In genomic region chr11:110491577-110492352, GRCh38 we compare ENCODE assay signal across 18 cellular contexts.
DNase-seq lines count a peak whose midpoint lies in the region; ATAC-seq and TF ChIP-seq lines count a peak whose summit lies in the region.
"Had no signal": no experiment of that assay in that cellular context is flagged by ENCODE, and none has a peak within 500 bp of the region (broad histone marks: within the 10 kb centered on the region; RNA-seq: fewer than 3 reads in every experiment).

No MANE protein-coding gene starts in this region.

- intact Hi-C loops in left cardiac atrium (cut with DNase I) = no loop called here
- intact Hi-C loops in aorta (cut with DNase I) = no loop called here

- H3K4me3 ChIP-seq in right atrium auricular region (no peak overlapping the region), adipocyte (ENCODE audit: low read length) (no peak overlapping the region), aorta (ENCODE audit: low read length in 2 of 2) (no peak overlapping the region), HAP-1 (no peak overlapping the region)
- H3K4me3 ChIP-seq: right lobe of liver had no signal

- TF ChIP-seq CTCF in right atrium auricular region (IDR thresholded peaks at IDR 0.05) = no peak

- 27 to 39% methylated on average over 7 of the region's 7 CpGs for WGBS in aorta, 2 donors

- no peaks in the 10 kb centered on the region for H3K9me3 ChIP-seq in right atrium auricular region
- no peaks in the 10 kb centered on the region for H3K9me3 ChIP-seq in adipocyte (ENCODE audit: control insufficient read depth, low read length)
- no peaks in the 10 kb centered on the region for H3K9me3 ChIP-seq in aorta (ENCODE audit: control insufficient read depth, low read length)
- H3K9me3 ChIP-seq in HAP-1 = no peaks in the 10 kb centered on the region
- H3K9me3 ChIP-seq: right lobe of liver had no signal

- H3K4me1 ChIP-seq in right atrium auricular region = no peaks in the 10 kb centered on the region
- peaks cover 19% of the 10 kb centered on the region for H3K4me1 ChIP-seq in adipocyte (ENCODE audit: control insufficient read depth, insufficient read depth, low read length)
- H3K4me1 ChIP-seq in aorta (ENCODE audit: control insufficient read depth in 1 of 2, insufficient read depth in 2 of 2, low read length in 2 of 2) = no peaks in the 10 kb centered on the region
- H3K4me1 ChIP-seq in HAP-1 = no peaks in the 10 kb centered on the region
- H3K4me1 ChIP-seq: right lobe of liver had no signal

- ATAC-seq in left cardiac atrium (peak; percentile 19 to 37), aorta (ENCODE audit: low FRiP score) (peak; percentile 26)
- ATAC-seq: activated T-cell treated with anti-CD3 and anti-CD28 coated beads, Interleukin-2, amount 50 U/mL, for 4 hours had no signal

- no peak for DNase-seq in left cardiac atrium
- DNase-seq in right atrium auricular region (ENCODE audit: low spot score) = no peak
- DNase-seq in adipocyte (ENCODE audit: low read depth) = peak; percentile 31
- DNase-seq in myocyte (ENCODE audit: low read depth) = peak; percentile 38
- no peak for DNase-seq in aorta
- DNase-seq in HAP-1 (ENCODE audit: low spot score in 2 of 2) = no peak
- DNase-seq in NCI-H2196 treated with DMSO at 0.1 percent for 48 hours (lab: John Stamatoyannopoulos, UW; ENCODE audit: unreplicated experiment) = no peak
- DNase-seq in ACHN = no peak
- DNase-seq: activated naive CD8-positive, alpha-beta T cell treated with anti-CD3 and anti-CD28 coated beads, Interleukin-2, amount 10 ng/mL, durations not matched to agents 7 days and 5 days; activated T-cell treated with anti-CD3 and anti-CD28 coated beads, Interleukin-2, amount 50 U/mL, for 4 hours; caudate nucleus; CD8-positive, alpha-beta memory T cell; KG1; NCI-H1048; NCI-H446; right lobe of liver; substantia nigra had no signal

- H3K36me3 ChIP-seq in right atrium auricular region (no peaks in the 10 kb centered on the region), adipocyte (ENCODE audit: control insufficient read depth, insufficient read depth, low read length, severe bottlenecking) (no peaks in the 10 kb centered on the region), aorta (ENCODE audit: control insufficient read depth in 1 of 2, insufficient read depth in 2 of 2, low read length in 1 of 2) (no peaks in the 10 kb centered on the region), HAP-1 (replicated peaks) (no peaks in the 10 kb centered on the region)
- H3K36me3 ChIP-seq: right lobe of liver had no signal

- H3K27me3 ChIP-seq in right atrium auricular region (no peaks in the 10 kb centered on the region), adipocyte (replicated peaks; ENCODE audit: control insufficient read depth, insufficient read depth, low read length) (no peaks in the 10 kb centered on the region), aorta (ENCODE audit: control insufficient read depth in 1 of 2, insufficient read depth in 2 of 2, low read length in 1 of 2) (no peaks in the 10 kb centered on the region), HAP-1 (ENCODE audit: low read depth) (no peaks in the 10 kb centered on the region; the same call in 1 of the 2 replicates)
- H3K27me3 ChIP-seq: right lobe of liver had no signal

- in situ Hi-C loops in HAP-1 (cut with MboI; ENCODE audit: low sequenced_read_pairs) (no loop called here), ACHN (cut with HindIII; ENCODE audit: low pct_ligation_motif_present, low pct_unique_long_range_greater_than_20kb, low sequenced_read_pairs) (no loop called here)

- no peak overlapping the region for H3K9ac ChIP-seq in adipocyte (ENCODE audit: low read length)

- H3K27ac ChIP-seq in right atrium auricular region = no peak overlapping the region
- H3K27ac ChIP-seq in aorta (ENCODE audit: low read depth in 1 of 2, low read length in 2 of 2) = no peak overlapping the region
- H3K27ac ChIP-seq: HL-60, right lobe of liver had no signal

Comparison
In these comparisons a context has a peak if more than half of its experiments do, and no peak if none do; other contexts are left out.
1. DNase-seq: peak in adipocyte (single experiment) and myocyte (single experiment); none in left cardiac atrium (single experiment), right atrium auricular region (single experiment), aorta (0 of 2), HAP-1 (0 of 2), NCI-H2196 treated with DMSO at 0.1 percent for 48 hours (single experiment) and ACHN (single experiment).